ENCODE assay signal across 8 cellular contexts in genomic region chr2:68185541-68186164, GRCh38. TPM values are rescaled to one million over a fixed set of nuclear protein-coding genes. Genes with fewer than 3 reads are reported as not detected.
DNase-seq lines count a peak whose midpoint lies in the region; ATAC-seq, FAIRE-seq and TF ChIP-seq lines count a peak whose summit lies in the region.

No MANE protein-coding gene starts in this region.

- no peak for TF ChIP-seq POLR2A in GM12878 (IDR thresholded peaks at IDR 0.05; ENCODE audit: low read depth, low read length)
- no peak for TF ChIP-seq POLR2A in right lobe of liver (IDR thresholded peaks at IDR 0.05)

- BruUV-seq in GM12878 (replicated peaks; lab: Mats Ljungman, UMichigan), result no TSS peak

- FAIRE-seq in HTR-8/SVneo (lab: Jason Lieb, UNC) (no peak), GM12878 (lab: Jason Lieb, UNC) (peak; percentile 65)

- peaks cover 13% of the 10 kb centered on the region for H3K79me2 ChIP-seq in GM12878 (ENCODE audit: control insufficient read depth, insufficient read depth, low read length)

- H3K36me3 Mint-ChIP-seq in T-helper 17 cell (ENCODE audit: low read depth), result peaks cover 5% of the 10 kb centered on the region

- H3K4me1 Mint-ChIP-seq in T-helper 17 cell, result peaks cover 21% of the 10 kb centered on the region

- POLR2A ChIA-PET in GM12878 (lab: Charles Lee), result no interaction called here

- DNase-seq in GM03348 (ENCODE audit: low spot score) (peak; percentile 10), HTR-8/SVneo (ENCODE audit: insufficient read length, low spot score) (peak; percentile 30), T-helper 17 cell (peak; percentile 38 to 52 (median 41)), GM12878 (ENCODE audit: low read depth, low spot score) (peak; percentile 28), right lobe of liver (peak in 1 of 3 donors; percentile 27), globus pallidus (ENCODE audit: low spot score) (no peak)
- DNase-seq in stimulated activated naive CD4-positive, alpha-beta T cell treated with Interleukin-2 at 50 U/mL for 16 hours (lab: John Stamatoyannopoulos, UW), result peak; percentile 41

- CTCF ChIA-PET in GM12878 (lab: Yijun Ruan, JAX), result interaction anchor here (0.6 to 4.4 kb wide), 41 partner anchors 8 to 1633 kb away, joined by 3 to 53 read pairs (median 4); partner anchors contain the start of gene PNO1

- no peak overlapping the region for H3K4me3 Mint-ChIP-seq in T-helper 17 cell

- H3K4me2 ChIP-seq in GM12878 (ENCODE audit: control insufficient read depth, insufficient read depth), result no peak overlapping the region

- in situ Hi-C loops in GM12878 (cut with MboI), result no loop called here

- H3K4me3 ChIP-seq in GM12878, result no peak overlapping the region
- H3K4me3 ChIP-seq in right lobe of liver, result no peak overlapping the region

- H3K9ac ChIP-seq in GM12878 (ENCODE audit: control insufficient read depth, insufficient read depth, low read length), result no peak overlapping the region

- H3K9me3 ChIP-seq in T-helper 17 cell (ENCODE audit: control insufficient read depth, low read length, poor library complexity, severe bottlenecking) (no peaks in the 10 kb centered on the region), GM12878 (replicated peaks; ENCODE audit: control insufficient read depth, insufficient read depth, low read length) (no peaks in the 10 kb centered on the region), right lobe of liver (no peaks in the 10 kb centered on the region)

- no peaks in the 10 kb centered on the region for H3K27me3 Mint-ChIP-seq in T-helper 17 cell

- no peak for TF ChIP-seq EP300 in GM12878 (IDR thresholded peaks at IDR 0.05; ENCODE audit: borderline replicate concordance in 1 of 2, control insufficient read depth in 1 of 2, low read depth in 2 of 2, low read length in 2 of 2)

- peak overlapping the region; percentile 89 for H3K27ac Mint-ChIP-seq in T-helper 17 cell

- peaks cover 3 to 7% of the 10 kb centered on the region in 2 experiments; a peak in 3 of 4 replicates for H3K36me3 ChIP-seq in GM12878 (ENCODE audit: control insufficient read depth in 2 of 2, insufficient read depth in 2 of 2, low read length in 1 of 2)
- H3K36me3 ChIP-seq in right lobe of liver, result peaks cover 0 to 14% (median 0%) of the 10 kb centered on the region in 4 donors

- intact Hi-C loops in GM12878 (cut with micrococcal nuclease; ENCODE audit: unreplicated experiment) (loop anchor here (1.0 kb wide), 1 partner anchor 63 kb away; no protein-coding TSS in a partner anchor), right lobe of liver (cut with DNase I) (no loop called here)

- RAD21 ChIA-PET in GM12878 (lab: Charles Lee; ENCODE audit: unreplicated experiment), result interaction anchor here (0.8 to 2.5 kb wide), 6 partner anchors 8 to 65 kb away, joined by 3 to 10 read pairs (median 4); no protein-coding TSS in a partner anchor

- H3K4me1 ChIP-seq in GM12878 (ENCODE audit: control insufficient read depth, insufficient read depth, low read length), result no peaks in the 10 kb centered on the region
- peaks cover 0 to 23% (median 7%) of the 10 kb centered on the region in 4 donors for H3K4me1 ChIP-seq in right lobe of liver

- ATAC-seq in T-helper 17 cell (peak; percentile 50), GM12878 (peak; percentile 94), right lobe of liver (peak in 3 of 4 donors; percentile 10 to 47 (median 44)), GM19452 (IDR thresholded peaks at IDR 0.05; ENCODE audit: unreplicated experiment) (no peak)

- peak; percentile 55 to 80 (median 80) for TF ChIP-seq CTCF in GM12878 (IDR thresholded peaks at IDR 0.05 in 2 of 3, conservative IDR thresholded peaks at IDR 0.05 in 1 of 3; ENCODE audit: control insufficient read depth in 2 of 3, extremely low read depth in 1 of 3, insufficient read depth in 1 of 3, low read depth in 3 of 3, low read length in 3 of 3)
- peak; percentile 21 to 62 (median 47) for TF ChIP-seq CTCF in right lobe of liver (IDR thresholded peaks at IDR 0.05)

- H3K27ac ChIP-seq in GM12878 (ENCODE audit: control insufficient read depth, insufficient read depth) (no peak overlapping the region; the same call in 1 of the 2 replicates), right lobe of liver (no peak overlapping the region)

- no peaks in the 10 kb centered on the region for H4K20me1 ChIP-seq in GM12878 (ENCODE audit: control insufficient read depth, insufficient read depth)

- H3K27me3 ChIP-seq in GM12878 (replicated peaks in 1 of 2; ENCODE audit: control insufficient read depth in 2 of 2, insufficient read depth in 2 of 2, low read length in 1 of 2) (no peaks in the 10 kb centered on the region), right lobe of liver (no peaks in the 10 kb centered on the region)

- SMC1A ChIA-PET in GM12878 (lab: Charles Lee; ENCODE audit: uncharacterized antibody, unreplicated experiment), result interaction anchor here (0.6 to 4.2 kb wide), 14 partner anchors 10 to 200 kb away, joined by 3 to 30 read pairs (median 3); no protein-coding TSS in a partner anchor

- WGBS in GM12878 (ENCODE audit: insufficient coverage, insufficient replicate concordance, low lambda C conversion rate, missing lambda C conversion rate), result 14% methylated on average over 5 of the region's 5 CpGs
- WGBS in right lobe of liver (ENCODE audit: insufficient coverage, low coverage, low lambda C conversion rate, missing lambda C conversion rate), result 46% methylated on average over 5 of the region's 5 CpGs

- no peak overlapping the region for H2AFZ ChIP-seq in GM12878 (ENCODE audit: control insufficient read depth, low read depth, low read length)

- peak; percentile 49 for TF ChIP-seq RAD21 in GM12878 (IDR thresholded peaks at IDR 0.05; ENCODE audit: insufficient read depth, low read depth, low read length)

TF ChIP-seq in GM12878, 131 proteins besides CTCF, POLR2A, EP300 and RAD21:
- no peak for TF ChIP-seq MTA3 (IDR thresholded peaks at IDR 0.05; ENCODE audit: borderline replicate concordance, low read length)
- TF ChIP-seq YY1 (IDR thresholded peaks at IDR 0.05; ENCODE audit: low read depth, low read length), result peak; percentile 63
- no peak for TF ChIP-seq WRNIP1 (IDR thresholded peaks at IDR 0.05; ENCODE audit: borderline replicate concordance, low read depth, low read length)
- TF ChIP-seq RUNX3 (IDR thresholded peaks at IDR 0.05; ENCODE audit: low read length), result 0 out of 2 replicates have a peak, but pooled peaks have one; percentile 16
- peak; percentile 86 to 95 for TF ChIP-seq SRF (IDR thresholded peaks at IDR 0.05; ENCODE audit: low read depth in 2 of 2, low read length in 2 of 2)
- TF ChIP-seq SMC3 (IDR thresholded peaks at IDR 0.05; ENCODE audit: borderline replicate concordance, low read length), result peak; percentile 46; the same call in 1 of the 2 replicates
- TF ChIP-seq HDAC6 (IDR thresholded peaks at IDR 0.05; ENCODE audit: unreplicated experiment), result no peak
- TF ChIP-seq ZNF622 (IDR thresholded peaks at IDR 0.05), result no peak
- no peak for TF ChIP-seq PRDM15 (CRISPR knock-in tag; IDR thresholded peaks at IDR 0.05)
- TF ChIP-seq SP1 (IDR thresholded peaks at IDR 0.05; ENCODE audit: low read depth, low read length), result no peak

RNA-seq across cellular contexts. Expression of gene PNO1, which starts 28.0 kb away (rescaled TPM):
- total RNA-seq in T-helper 17 cell (10 to 100 TPM; 20.6 to 26.4 TPM), GM12878 (2014; rRNA removed) (30.3 and 30.8 TPM in 2 replicates), GM12878 (2014; rRNA removed; fragmentation: Illumina TruSeq; extraction: Trizol) (29.1 and 30.2 TPM in 2 replicates), GM12878 (2021) (21.8 and 23.7 TPM in 2 replicates), right lobe of liver (10 to 100 TPM in 1 of 6 experiments, 1 to 10 TPM in 5; 4.7 to 12.7 (median 7.8) TPM)
- total RNA-seq in GM12878 (2013; cell fraction: nucleolus; rRNA removed), result 6.5 and 7.3 TPM in 2 replicates
- polyA plus RNA-seq in GM12878 (2011; ENCODE audit: low read depth), result 15.7 TPM
- polyA plus RNA-seq in GM12878 (2011; rRNA removed) (18.8 and 21.9 TPM in 2 replicates), GM12878 (2014; fragmentation: Illumina TruSeq; extraction: Trizol) (33.4 and 34.2 TPM in 2 replicates), GM12878 (2014; fragmentation: Nextera tagmentation; extraction: Ambion mirVana) (10 to 100 TPM in 1 of 2 experiments, 1 to 10 TPM in 1; 9.7 to 18.5 TPM), GM12878 (2014; rRNA removed) (31.2 and 34.4 TPM in 2 replicates), GM12878 (2016; fragmentation: Nextera tagmentation; extraction: Ambion mirVana) (10 to 100 TPM; 57.2 to 60.2 TPM)
- 12.3 and 15.0 TPM in 2 replicates for polyA plus RNA-seq in GM12878 (2011; cell fraction: cytosol; rRNA removed)
- polyA plus RNA-seq in GM12878 (2011; cell fraction: nucleus; rRNA removed), result 4.2 and 10.1 TPM in 2 replicates
- polyA plus RNA-seq in GM12878 (2012), result 12.3 and 16.4 TPM in 2 replicates
- 3.8 and 4.2 TPM in 2 replicates for polyA minus RNA-seq in GM12878 (2011; rRNA and poly(A)+ RNA removed)
- 3.1 and 4.8 TPM in 2 replicates for polyA minus RNA-seq in GM12878 (2011; cell fraction: cytosol; rRNA and poly(A)+ RNA removed)
- polyA minus RNA-seq in GM12878 (2011; cell fraction: nucleus; rRNA and poly(A)+ RNA removed), result 2.5 and 3.8 TPM in 2 replicates
